In genomic region chr1:42913426-42914091, GRCh38 we compare ENCODE assay signal across 8 cellular contexts. TPM values are rescaled to one million over a fixed set of nuclear protein-coding genes. Genes with fewer than 3 reads are reported as not detected.
DNase-seq lines count a peak whose midpoint lies in the region; ATAC-seq and TF ChIP-seq lines count a peak whose summit lies in the region.

No MANE protein-coding gene starts in this region.

- H3K9me3 ChIP-seq in right atrium auricular region: peaks cover 0 to 6% of the 10 kb centered on the region in 2 donors

- ATAC-seq in HG03571 (IDR thresholded peaks at IDR 0.05; ENCODE audit: unreplicated experiment) (no peak), GM18861 (IDR thresholded peaks at IDR 0.05; ENCODE audit: unreplicated experiment) (no peak)

- H3K4me1 ChIP-seq in right atrium auricular region: no peaks in the 10 kb centered on the region

- no peaks in the 10 kb centered on the region for H3K27me3 ChIP-seq in right atrium auricular region

- H3K4me3 ChIP-seq in right atrium auricular region: no peak overlapping the region

- no peak overlapping the region for H3K27ac ChIP-seq in right atrium auricular region

- H3K36me3 ChIP-seq in right atrium auricular region: no peaks in the 10 kb centered on the region

- TF ChIP-seq CTCF in right atrium auricular region (IDR thresholded peaks at IDR 0.05): peak; percentile 26 to 78

- DNase-seq in EH (ENCODE audit: low read depth): peak; percentile 82
- peak; percentile 31 for DNase-seq in KG1 (lab: John Stamatoyannopoulos, UW)
- DNase-seq in OCI-M1 (lab: John Stamatoyannopoulos, UW): peak; percentile 89
- DNase-seq in amniotic epithelial cell (ENCODE audit: low read depth): peak; percentile 83
- no peak for DNase-seq in right atrium auricular region (ENCODE audit: low spot score)
- DNase-seq in retina: peak; percentile 46

RNA-seq across cellular contexts. Expression of gene SLC2A1, which starts 45.1 kb away (rescaled TPM):
- 10 to 100 TPM; 25.0 to 51.5 TPM for total RNA-seq in right atrium auricular region
